Comparison of ENCODE assay signal across 22 cellular contexts in genomic region chr16:14616280-14616679, GRCh38. TPM values are rescaled to one million over a fixed set of nuclear protein-coding genes. Genes with fewer than 3 reads are reported as not detected.
A peak's percentile ranks its signal among the peaks of the same experiment; 100 is the strongest.
DNase-seq lines count a peak whose midpoint lies in the region; ATAC-seq and TF ChIP-seq lines count a peak whose summit lies in the region.
"Had no signal": no experiment of that assay in that cellular context is flagged by ENCODE, and none has a peak within 500 bp of the region (broad histone marks: within the 10 kb centered on the region; RNA-seq: fewer than 3 reads in every experiment).

No MANE protein-coding gene starts in this region.

- no peak overlapping the region for H3K27ac ChIP-seq in CD4-positive, alpha-beta memory T cell (ENCODE audit: low read depth, low read length)
- no peak overlapping the region for H3K27ac ChIP-seq in PC-9
- H3K27ac ChIP-seq: A549, GM23248 had no signal

- peak overlapping the region; percentile 7 for H3K27ac Mint-ChIP-seq in activated T-cell treated with anti-CD3 and anti-CD28 coated beads, Interleukin-2, amount 50 U/mL, for 24 hours
- H3K27ac Mint-ChIP-seq in CD4-positive, alpha-beta memory T cell, result peak overlapping the region in 4 of 7 donors; percentile 6 to 36 (median 20)
- H3K27ac Mint-ChIP-seq: CD8-positive, alpha-beta T cell; H9; HFFc6 had no signal

- intact Hi-C loops in CD4-positive, alpha-beta memory T cell (cut with micrococcal nuclease), result no loop called here
- intact Hi-C loops in PC-9 (cut with micrococcal nuclease; ENCODE audit: unreplicated experiment), result no loop called here

- DNase-seq in activated T-cell treated with anti-CD3 and anti-CD28 coated beads, Interleukin-2, amount 50 U/mL, for 24 hours, result no peak
- DNase-seq in activated T-cell treated with anti-CD3 and anti-CD28 coated beads for 4 hours, result no peak
- no peak for DNase-seq in CD4-positive, alpha-beta memory T cell
- no peak for DNase-seq in PC-9
- DNase-seq in activated effector memory CD4-positive, alpha-beta T cell treated with anti-CD3 and anti-CD28 coated beads, Interleukin-2, amount 50 U/mL, for 16 hours, result no peak
- DNase-seq in midbrain (lab: John Stamatoyannopoulos, UW), result no peak
- DNase-seq: 8988T; ACHN; AML-193; C1 segment of cervical spinal cord; Caco-2; CD8-positive, alpha-beta T cell; DMS153; EL; GDM1; GM23248; H9; HFFc6 had no signal

- H3K9me2 ChIP-seq in PC-9 (ENCODE audit: insufficient read depth), result no peaks in the 10 kb centered on the region

- H3K4me1 ChIP-seq in CD4-positive, alpha-beta memory T cell (ENCODE audit: insufficient read depth, low read length), result no peaks in the 10 kb centered on the region
- H3K4me1 ChIP-seq in PC-9 (replicated peaks; ENCODE audit: insufficient read depth), result no peaks in the 10 kb centered on the region
- H3K4me1 ChIP-seq: A549, Caco-2 had no signal

- no peak for ATAC-seq in SK-N-SH treated with all-trans-retinoic acid at 6 μM for 48 hours
- ATAC-seq: A549; CD8-positive, alpha-beta T cell; GM12878; HCT116 had no signal

- peaks cover 31% of the 10 kb centered on the region for H3K36me3 ChIP-seq in CD4-positive, alpha-beta memory T cell (ENCODE audit: insufficient read depth, low read length)
- H3K36me3 ChIP-seq in PC-9 (ENCODE audit: low read depth), result peaks cover 4% of the 10 kb centered on the region; the same call in 1 of the 2 replicates

- no peak overlapping the region for H2AFZ ChIP-seq in PC-9
- H2AFZ ChIP-seq: GM23248 had no signal

- H3K4me3 ChIP-seq in CD4-positive, alpha-beta memory T cell (ENCODE audit: low read length in 2 of 2), result no peak overlapping the region
- H3K4me3 ChIP-seq in PC-9, result no peak overlapping the region
- H3K4me3 ChIP-seq: A549, GM12878, GM23248 had no signal

- H3K4me1 Mint-ChIP-seq in activated T-cell treated with anti-CD3 and anti-CD28 coated beads, Interleukin-2, amount 50 U/mL, for 24 hours (ENCODE audit: low read depth), result peaks cover 1% of the 10 kb centered on the region
- H3K4me1 Mint-ChIP-seq in CD4-positive, alpha-beta memory T cell, result peaks cover 0 to 4% (median 2%) of the 10 kb centered on the region in 4 donors
- H3K4me1 Mint-ChIP-seq: H9 had no signal

- POLR2A ChIA-PET in CD4-positive, alpha-beta memory T cell (lab: Charles Lee; ENCODE audit: partially characterized antibody), result no interaction called here
- POLR2A ChIA-PET in PC-9 (lab: Charles Lee; ENCODE audit: unreplicated experiment), result interaction anchor here (0.6 kb wide), 1 partner anchor 18 kb away, joined by 7 read pairs; no protein-coding TSS in a partner anchor

- peaks cover 83% of the 10 kb centered on the region for H3K36me3 Mint-ChIP-seq in activated T-cell treated with anti-CD3 and anti-CD28 coated beads, Interleukin-2, amount 50 U/mL, for 24 hours (ENCODE audit: low read depth)
- peaks cover 36 to 58% of the 10 kb centered on the region in 2 donors for H3K36me3 Mint-ChIP-seq in CD4-positive, alpha-beta memory T cell

- H3K79me2 ChIP-seq in PC-9 (ENCODE audit: low read depth), result no peaks in the 10 kb centered on the region

- H3K9me3 ChIP-seq in CD4-positive, alpha-beta memory T cell (ENCODE audit: control insufficient read depth in 1 of 2, low read length in 2 of 2), result no peaks in the 10 kb centered on the region
- no peaks in the 10 kb centered on the region for H3K9me3 ChIP-seq in PC-9 (ENCODE audit: insufficient read depth, low read depth)
- H3K9me3 ChIP-seq: A549, Caco-2 had no signal

- H3K4me3 Mint-ChIP-seq in activated T-cell treated with anti-CD3 and anti-CD28 coated beads, Interleukin-2, amount 50 U/mL, for 24 hours, result no peak overlapping the region
- no peak overlapping the region for H3K4me3 Mint-ChIP-seq in CD4-positive, alpha-beta memory T cell
- H3K4me3 Mint-ChIP-seq: CD8-positive, alpha-beta T cell; H9; HFFc6 had no signal

- no peaks in the 10 kb centered on the region for H3K27me3 Mint-ChIP-seq in activated T-cell treated with anti-CD3 and anti-CD28 coated beads, Interleukin-2, amount 50 U/mL, for 24 hours
- H3K27me3 Mint-ChIP-seq in CD4-positive, alpha-beta memory T cell, result no peaks in the 10 kb centered on the region

- TSS peak; percentile 16 for BruUV-seq in PC-9 (replicated peaks; lab: Mats Ljungman, UMichigan)

- no peaks in the 10 kb centered on the region for H3K9me3 Mint-ChIP-seq in activated T-cell treated with anti-CD3 and anti-CD28 coated beads, Interleukin-2, amount 50 U/mL, for 24 hours
- H3K9me3 Mint-ChIP-seq in CD4-positive, alpha-beta memory T cell, result no peaks in the 10 kb centered on the region
- H3K9me3 Mint-ChIP-seq: CD8-positive, alpha-beta T cell; H9; HFFc6 had no signal

- H3F3A ChIP-seq in PC-9 (ENCODE audit: insufficient read depth, low read depth), result no peaks in the 10 kb centered on the region

- no peak overlapping the region for H3K4me2 ChIP-seq in PC-9
- H3K4me2 ChIP-seq: A549 had no signal

- H4K20me1 ChIP-seq in PC-9 (ENCODE audit: insufficient read depth), result no peaks in the 10 kb centered on the region

- TF ChIP-seq CTCF in PC-9 (conservative IDR thresholded peaks at IDR 0.05), result no peak

- H3K27me3 ChIP-seq in CD4-positive, alpha-beta memory T cell (ENCODE audit: insufficient read depth, low read length), result no peaks in the 10 kb centered on the region
- no peaks in the 10 kb centered on the region for H3K27me3 ChIP-seq in PC-9 (ENCODE audit: insufficient read depth, low read depth)

- CTCF ChIA-PET in CD4-positive, alpha-beta memory T cell (lab: Charles Lee; ENCODE audit: partially characterized antibody), result interaction anchor here (1.4 kb wide), 1 partner anchor 41 kb away, joined by 3 read pairs; no protein-coding TSS in a partner anchor
- CTCF ChIA-PET in PC-9 (lab: Charles Lee), result no interaction called here

TF ChIP-seq in SK-N-SH treated with all-trans-retinoic acid at 6 μM for 48 hours, 23 proteins besides CTCF, POLR2A, EP300 and RAD21:
- TF ChIP-seq ZNF70 (CRISPR knock-in tag; IDR thresholded peaks at IDR 0.05), result no peak

RNA-seq across cellular contexts. Expression of gene PARN, which starts 13.8 kb away (rescaled TPM):
- 10 to 100 TPM; 41.5 to 46.4 TPM for total RNA-seq in CD4-positive, alpha-beta memory T cell
- polyA plus RNA-seq in CD4-positive, alpha-beta memory T cell, result 10 to 100 TPM; 43.4 to 46.1 TPM
- 45.1 and 53.0 TPM in 2 replicates for total RNA-seq in PC-9 (2021)

RNA-seq across cellular contexts. Expression of gene BFAR, which starts 16.5 kb away (rescaled TPM):
- 10 to 100 TPM; 71.9 to 79.6 TPM for total RNA-seq in CD4-positive, alpha-beta memory T cell
- polyA plus RNA-seq in CD4-positive, alpha-beta memory T cell, result 10 to 100 TPM; 31.2 to 53.7 TPM
- total RNA-seq in PC-9 (2021), result 94.8 and 97.9 TPM in 2 replicates
